In genomic region chr15:41483115-41483514, GRCh38 we compare ENCODE assay signal across 9 cellular contexts. TPM values are rescaled to one million over a fixed set of nuclear protein-coding genes. Genes with fewer than 3 reads are reported as not detected.
DNase-seq lines count a peak whose midpoint lies in the region; ATAC-seq and TF ChIP-seq lines count a peak whose summit lies in the region.
"Had no signal": no experiment of that assay in that cellular context is flagged by ENCODE, and none has a peak within 500 bp of the region (broad histone marks: within the 10 kb centered on the region; RNA-seq: fewer than 3 reads in every experiment).

No MANE protein-coding gene starts in this region.

- intact Hi-C loops in CD8-positive, alpha-beta T cell (cut with DNase I, micrococcal nuclease), result no loop called here

- no peaks in the 10 kb centered on the region for H3K27me3 ChIP-seq in CD8-positive, alpha-beta T cell (ENCODE audit: insufficient read depth, low read length)
- no peaks in the 10 kb centered on the region for H3K27me3 ChIP-seq in smooth muscle cell (ENCODE audit: low read depth)

- peak overlapping the region; percentile 78 for H3K27ac Mint-ChIP-seq in CD8-positive, alpha-beta T cell
- H3K27ac Mint-ChIP-seq in activated naive CD8-positive, alpha-beta T cell treated with anti-CD3 and anti-CD28 coated beads, Interleukin-2, amount 50 U/mL, for 24 hours, result peak overlapping the region; percentile 14

- H3K4me3 Mint-ChIP-seq in CD8-positive, alpha-beta T cell, result peak overlapping the region; percentile 68
- peak overlapping the region; percentile 48 for H3K4me3 Mint-ChIP-seq in activated naive CD8-positive, alpha-beta T cell treated with anti-CD3 and anti-CD28 coated beads, Interleukin-2, amount 50 U/mL, for 24 hours

- no peaks in the 10 kb centered on the region for H3F3A ChIP-seq in smooth muscle cell (ENCODE audit: low read depth)

- H3K4me1 Mint-ChIP-seq in CD8-positive, alpha-beta T cell (ENCODE audit: low read depth), result peaks cover 20% of the 10 kb centered on the region
- peaks cover 32% of the 10 kb centered on the region for H3K4me1 Mint-ChIP-seq in activated naive CD8-positive, alpha-beta T cell treated with anti-CD3 and anti-CD28 coated beads, Interleukin-2, amount 50 U/mL, for 24 hours

- no peaks in the 10 kb centered on the region for H3K9me3 ChIP-seq in CD8-positive, alpha-beta T cell (ENCODE audit: low read length)
- no peaks in the 10 kb centered on the region for H3K9me3 ChIP-seq in smooth muscle cell (replicated peaks; ENCODE audit: low read depth)

- POLR2A ChIA-PET in CD8-positive, alpha-beta T cell (lab: Charles Lee), result no interaction called here

- H3K4me2 ChIP-seq in smooth muscle cell, result no peak overlapping the region

- peaks cover 8% of the 10 kb centered on the region for H3K36me3 ChIP-seq in CD8-positive, alpha-beta T cell (ENCODE audit: insufficient read depth, low read length)
- peaks cover 2% of the 10 kb centered on the region for H3K36me3 ChIP-seq in smooth muscle cell (ENCODE audit: low read depth)

- TF ChIP-seq CTCF in CD8-positive, alpha-beta T cell (IDR thresholded peaks at IDR 0.05), result no peak
- TF ChIP-seq CTCF in smooth muscle cell (IDR thresholded peaks at IDR 0.05; ENCODE audit: borderline replicate concordance, insufficient read depth, poor library complexity, severe bottlenecking), result no peak

- H3K27me3 Mint-ChIP-seq in CD8-positive, alpha-beta T cell (ENCODE audit: low read depth), result peaks cover 2% of the 10 kb centered on the region
- H3K27me3 Mint-ChIP-seq in activated naive CD8-positive, alpha-beta T cell treated with anti-CD3 and anti-CD28 coated beads, Interleukin-2, amount 50 U/mL, for 24 hours, result peaks cover 4% of the 10 kb centered on the region

- H3K27ac ChIP-seq in CD8-positive, alpha-beta T cell (ENCODE audit: low read depth, low read length), result peak overlapping the region; percentile 20
- H3K27ac ChIP-seq in smooth muscle cell (ENCODE audit: low read depth), result no peak overlapping the region

- no peaks in the 10 kb centered on the region for H4K20me1 ChIP-seq in smooth muscle cell (ENCODE audit: low read depth)

- H3K9ac ChIP-seq in smooth muscle cell (ENCODE audit: low read depth), result no peak overlapping the region

- no peaks in the 10 kb centered on the region for H3K79me2 ChIP-seq in smooth muscle cell (ENCODE audit: low read depth)

- H3K9me3 Mint-ChIP-seq in CD8-positive, alpha-beta T cell, result no peaks in the 10 kb centered on the region
- no peaks in the 10 kb centered on the region for H3K9me3 Mint-ChIP-seq in activated naive CD8-positive, alpha-beta T cell treated with anti-CD3 and anti-CD28 coated beads, Interleukin-2, amount 50 U/mL, for 24 hours

- CTCF ChIA-PET in CD8-positive, alpha-beta T cell (lab: Charles Lee), result interaction anchor here (0.6 to 0.9 kb wide), 2 partner anchors 17 to 1497 kb away, joined by 3 to 6 read pairs; no protein-coding TSS in a partner anchor

- peak overlapping the region; percentile 9 for H3K4me3 ChIP-seq in CD8-positive, alpha-beta T cell (ENCODE audit: low read depth, low read length)
- no peak overlapping the region for H3K4me3 ChIP-seq in smooth muscle cell

- in situ Hi-C loops in KBM-7 (cut with MboI; ENCODE audit: low pct_unique_long_range_greater_than_20kb, low sequenced_read_pairs), result no loop called here

- peak in 3 of 7 experiments; percentile 32 to 48 (median 41) for DNase-seq in CD8-positive, alpha-beta T cell
- DNase-seq in GM19238 (ENCODE audit: insufficient read length, low spot score) (peak; percentile 78), ecto neural progenitor cell (ENCODE audit: low spot score) (no peak), smooth muscle cell (lab: John Stamatoyannopoulos, UW; ENCODE audit: unreplicated experiment) (no peak), HT-29 (ENCODE audit: low spot score) (no peak), KBM-7 (no peak)
- DNase-seq in activated naive CD8-positive, alpha-beta T cell treated with anti-CD3 and anti-CD28 coated beads, Interleukin-2, amount 50 U/mL, for 24 hours, result peak; percentile 50
- DNase-seq: NCI-H1105 had no signal

- H3K4me1 ChIP-seq in CD8-positive, alpha-beta T cell (ENCODE audit: insufficient read depth, low read length), result peaks cover 13% of the 10 kb centered on the region
- H3K4me1 ChIP-seq in smooth muscle cell (ENCODE audit: low read depth), result no peaks in the 10 kb centered on the region

- no peak overlapping the region for H2AFZ ChIP-seq in smooth muscle cell (ENCODE audit: low read depth)

- H3K36me3 Mint-ChIP-seq in CD8-positive, alpha-beta T cell, result peaks cover 35% of the 10 kb centered on the region
- peaks cover 28% of the 10 kb centered on the region for H3K36me3 Mint-ChIP-seq in activated naive CD8-positive, alpha-beta T cell treated with anti-CD3 and anti-CD28 coated beads, Interleukin-2, amount 50 U/mL, for 24 hours (ENCODE audit: low read depth)

- ATAC-seq in CD8-positive, alpha-beta T cell, result peak; percentile 89
- peak; percentile 77 for ATAC-seq in HG03139 (IDR thresholded peaks at IDR 0.05; ENCODE audit: unreplicated experiment)
- peak; percentile 74 for ATAC-seq in activated naive CD8-positive, alpha-beta T cell treated with anti-CD3 and anti-CD28 coated beads, Interleukin-2, amount 50 U/mL, for 24 hours

RNA-seq across cellular contexts. Expression of gene ITPKA, which starts 10.6 kb away (rescaled TPM):
- under 1 TPM in 1 of 2 experiments, not detected in 1; 0.50 TPM for total RNA-seq in CD8-positive, alpha-beta T cell
- 2.8 and 5.8 TPM in 2 replicates for total RNA-seq in smooth muscle cell
- 1.5 and 2.1 TPM in 2 replicates for polyA plus RNA-seq in smooth muscle cell
- 7.3 and 9.7 TPM in 2 replicates for total RNA-seq in HT-29 (2014; rRNA removed; shearing (Covaris generic))

RNA-seq across cellular contexts. Expression of gene LTK, which starts 30.5 kb away (rescaled TPM):
- 10 to 100 TPM; 11.9 to 12.3 TPM for total RNA-seq in CD8-positive, alpha-beta T cell
- total RNA-seq in smooth muscle cell, result 0.18 and 1.2 TPM in 2 replicates
- polyA plus RNA-seq in smooth muscle cell, result 1.6 and 2.3 TPM in 2 replicates
- 0.05 TPM in 2 replicates for total RNA-seq in HT-29 (2014; rRNA removed; shearing (Covaris generic))

Comparison
In these comparisons a context has a peak if more than half of its experiments do, and no peak if none do; other contexts are left out.
1. DNase-seq: peak in GM19238 (single experiment) and activated naive CD8-positive, alpha-beta T cell treated with anti-CD3 and anti-CD28 coated beads, Interleukin-2, amount 50 U/mL, for 24 hours (single experiment); none in ecto neural progenitor cell (single experiment), smooth muscle cell (single experiment), HT-29 (single experiment) and KBM-7 (single experiment).
2. Peak in every context shown above with its lines, with median percentiles within 50 percentile points of each other: ATAC-seq.